32 cellular contexts compared by ENCODE assay signal in genomic region chr10:128519581-128519980, GRCh38.
"Had no signal": no experiment of that assay in that cellular context is flagged by ENCODE, and none has a peak within 500 bp of the region (broad histone marks: within the 10 kb centered on the region; RNA-seq: fewer than 3 reads in every experiment).

No MANE protein-coding gene starts in this region.

- DNase-seq: activated CD4-positive, alpha-beta T cell treated with anti-CD3 and anti-CD28 coated beads, Interleukin-2, amount 10 ng/mL, durations not matched to agents 24 days and 14 days; activated CD4-positive, alpha-beta T cell treated with anti-CD3 and anti-CD28 coated beads, Interleukin-2, amount 50 U/mL, for 4 hours; activated CD8-positive, alpha-beta T cell treated with anti-CD3 and anti-CD28 coated beads for 36 hours; activated effector memory CD4-positive, alpha-beta T cell treated with anti-CD3 and anti-CD28 coated beads, Interleukin-2, amount 50 U/mL, for 16 hours; activated naive CD4-positive, alpha-beta T cell; activated naive CD8-positive, alpha-beta T cell treated with anti-CD3 and anti-CD28 coated beads, Interleukin-2, amount 50 U/mL, for 24 hours; activated T-cell treated with anti-CD3 and anti-CD28 coated beads, Interleukin-2, amount 50 U/mL, for 1 hour; activated T-cell treated with anti-CD3 and anti-CD28 coated beads, Interleukin-2, amount 50 U/mL, for 72 hours; anterior cingulate cortex; brain microvascular endothelial cell; Kasumi-1; KG1; NCI-H1092 treated with DMSO at 0.1 percent for 48 hours; NCI-H1417; NCI-H146; NCI-H187; NCI-H2029 treated with DMSO at 0.1 percent for 48 hours; NCI-H2107; NCI-H2171; NCI-H510A; NCI-H526; NCI-H748 treated with DMSO at 0.1 percent for 48 hours; NK-92 treated with Interleukin-12 subunit alpha and Interleukin-12 subunit beta, amount 100 ng/mL, for 24 hours; PC-3; Right ventricle myocardium superior had no signal

- H3K9me3 Mint-ChIP-seq: activated CD4-positive, alpha-beta T cell treated with anti-CD3 and anti-CD28 coated beads, Interleukin-2, amount 10 ng/mL, durations not matched to agents 24 days and 14 days; activated CD8-positive, alpha-beta T cell treated with anti-CD3 and anti-CD28 coated beads for 36 hours; activated naive CD4-positive, alpha-beta T cell treated with anti-CD3 and anti-CD28 coated beads, Interleukin-2, amount 50 U/mL, for 24 hours; activated naive CD8-positive, alpha-beta T cell treated with anti-CD3 and anti-CD28 coated beads, Interleukin-2, amount 50 U/mL, for 24 hours; activated T-cell treated with anti-CD3 and anti-CD28 coated beads, Interleukin-2, amount 50 U/mL, for 72 hours; activated T-helper 17 cell treated with anti-CD3 and anti-CD28 coated beads, Interleukin-2, amount 50 U/mL, for 72 hours; T-helper 1 cell treated with Interleukin-12 subunit alpha and Interleukin-12 subunit beta and Interleukin-4 antibody, amounts not matched to agents 30 μg/mL and 1 μg/mL, for 36 hours; T-helper 2 cell treated with Interferon-gamma antibody and Interleukin-4, amounts not matched to agents 5 μg/mL and 100 μg/mL, for 36 hours had no signal

- H3K4me3 Mint-ChIP-seq: activated CD4-positive, alpha-beta T cell treated with anti-CD3 and anti-CD28 coated beads, Interleukin-2, amount 10 ng/mL, durations not matched to agents 24 days and 14 days; activated CD8-positive, alpha-beta T cell treated with anti-CD3 and anti-CD28 coated beads for 36 hours; activated naive CD4-positive, alpha-beta T cell treated with anti-CD3 and anti-CD28 coated beads, Interleukin-2, amount 50 U/mL, for 24 hours; activated naive CD8-positive, alpha-beta T cell treated with anti-CD3 and anti-CD28 coated beads, Interleukin-2, amount 50 U/mL, for 24 hours; activated T-cell treated with anti-CD3 and anti-CD28 coated beads, Interleukin-2, amount 50 U/mL, for 72 hours; activated T-helper 17 cell treated with anti-CD3 and anti-CD28 coated beads, Interleukin-2, amount 50 U/mL, for 72 hours; T-helper 1 cell treated with Interleukin-12 subunit alpha and Interleukin-12 subunit beta and Interleukin-4 antibody, amounts not matched to agents 30 μg/mL and 1 μg/mL, for 36 hours; T-helper 2 cell treated with Interferon-gamma antibody and Interleukin-4, amounts not matched to agents 5 μg/mL and 100 μg/mL, for 36 hours had no signal

- ATAC-seq: activated CD8-positive, alpha-beta T cell treated with anti-CD3 and anti-CD28 coated beads for 36 hours; activated T-cell treated with anti-CD3 and anti-CD28 coated beads, Interleukin-2, amount 50 U/mL, for 72 hours; activated T-helper 17 cell treated with anti-CD3 and anti-CD28 coated beads, Interleukin-2, amount 50 U/mL, for 72 hours; PC-3 had no signal

- H3K36me3 ChIP-seq: brain microvascular endothelial cell, cardiac muscle cell had no signal

- H3K27ac ChIP-seq: brain microvascular endothelial cell, cardiac muscle cell had no signal

- H3K4me3 ChIP-seq: cardiac muscle cell had no signal

- FAIRE-seq: RCC 7860, TTC549 had no signal

- H3K36me3 Mint-ChIP-seq: activated naive CD4-positive, alpha-beta T cell treated with anti-CD3 and anti-CD28 coated beads, Interleukin-2, amount 50 U/mL, for 24 hours had no signal

- H3K27me3 Mint-ChIP-seq: activated CD4-positive, alpha-beta T cell treated with anti-CD3 and anti-CD28 coated beads, Interleukin-2, amount 10 ng/mL, durations not matched to agents 24 days and 14 days; activated CD8-positive, alpha-beta T cell treated with anti-CD3 and anti-CD28 coated beads for 36 hours; activated naive CD4-positive, alpha-beta T cell treated with anti-CD3 and anti-CD28 coated beads, Interleukin-2, amount 50 U/mL, for 24 hours; activated naive CD8-positive, alpha-beta T cell treated with anti-CD3 and anti-CD28 coated beads, Interleukin-2, amount 50 U/mL, for 24 hours had no signal

- H3K4me1 Mint-ChIP-seq: activated CD4-positive, alpha-beta T cell treated with anti-CD3 and anti-CD28 coated beads, Interleukin-2, amount 10 ng/mL, durations not matched to agents 24 days and 14 days; activated naive CD4-positive, alpha-beta T cell treated with anti-CD3 and anti-CD28 coated beads, Interleukin-2, amount 50 U/mL, for 24 hours; activated naive CD8-positive, alpha-beta T cell treated with anti-CD3 and anti-CD28 coated beads, Interleukin-2, amount 50 U/mL, for 24 hours; activated T-helper 17 cell treated with anti-CD3 and anti-CD28 coated beads, Interleukin-2, amount 50 U/mL, for 72 hours had no signal

- H3K27ac Mint-ChIP-seq: activated CD4-positive, alpha-beta T cell treated with anti-CD3 and anti-CD28 coated beads, Interleukin-2, amount 10 ng/mL, durations not matched to agents 24 days and 14 days; activated CD8-positive, alpha-beta T cell treated with anti-CD3 and anti-CD28 coated beads for 36 hours; activated naive CD4-positive, alpha-beta T cell treated with anti-CD3 and anti-CD28 coated beads, Interleukin-2, amount 50 U/mL, for 24 hours; activated naive CD8-positive, alpha-beta T cell treated with anti-CD3 and anti-CD28 coated beads, Interleukin-2, amount 50 U/mL, for 24 hours; activated T-cell treated with anti-CD3 and anti-CD28 coated beads, Interleukin-2, amount 50 U/mL, for 72 hours; activated T-helper 17 cell treated with anti-CD3 and anti-CD28 coated beads, Interleukin-2, amount 50 U/mL, for 72 hours; T-helper 1 cell treated with Interleukin-12 subunit alpha and Interleukin-12 subunit beta and Interleukin-4 antibody, amounts not matched to agents 30 μg/mL and 1 μg/mL, for 36 hours; T-helper 2 cell treated with Interferon-gamma antibody and Interleukin-4, amounts not matched to agents 5 μg/mL and 100 μg/mL, for 36 hours had no signal

- H3K27me3 ChIP-seq: brain microvascular endothelial cell, cardiac muscle cell had no signal
